Comparison of ENCODE assay signal across 8 cellular contexts in the genomic region with DNA sequence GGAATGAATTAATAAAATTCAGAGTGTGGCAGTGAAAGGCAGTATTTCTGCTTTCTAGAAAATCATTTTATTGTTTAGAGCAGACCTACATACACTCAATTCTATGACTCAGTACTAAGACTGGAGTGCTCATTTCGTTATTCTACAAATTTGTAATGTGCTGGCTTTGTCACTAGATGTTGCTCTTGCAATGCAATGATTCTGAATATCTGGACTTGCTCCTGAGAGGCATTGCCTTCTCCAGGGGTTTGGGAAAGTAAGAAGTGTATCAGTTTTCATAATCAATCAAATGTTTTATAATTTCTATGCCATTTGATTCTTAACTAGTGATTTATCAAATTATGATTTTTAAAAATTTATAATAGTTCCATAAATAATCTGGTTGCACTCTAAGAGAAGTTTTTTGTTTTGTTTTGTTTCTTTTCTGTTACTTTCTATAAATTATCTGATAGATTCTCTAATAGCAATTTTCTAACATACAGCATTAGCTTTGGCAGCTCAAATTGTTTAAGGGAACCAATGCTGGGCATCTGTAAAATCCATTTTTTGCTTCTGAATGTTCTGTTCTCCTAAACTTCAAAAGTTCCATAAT.
A peak's percentile ranks its signal among the peaks of the same experiment; 100 is the strongest.
DNase-seq lines count a peak whose midpoint lies in the region; ATAC-seq lines count a peak whose summit lies in the region.

No MANE protein-coding gene starts in this region.

- ATAC-seq in GM19372 (IDR thresholded peaks at IDR 0.05; ENCODE audit: low read depth, unreplicated experiment), result peak; percentile 73
- ATAC-seq in HG03342 (IDR thresholded peaks at IDR 0.05; ENCODE audit: unreplicated experiment), result peak; percentile 76
- peak; percentile 82 for ATAC-seq in stimulated activated naive CD8-positive, alpha-beta T cell treated with anti-CD3 and anti-CD28 coated beads, Interleukin-15, Interleukin-2, amounts not matched to agents 100 U/mL and 50 U/mL, for 24 hours

- peak; percentile 46 for DNase-seq in DMS79 treated with DMSO at 0.1 percent for 48 hours (lab: John Stamatoyannopoulos, UW)
- DNase-seq in NCI-H446 treated with DMSO at 0.1 percent for 48 hours (lab: John Stamatoyannopoulos, UW), result peak; percentile 32
- peak; percentile 79 for DNase-seq in astrocyte of the hippocampus (ENCODE audit: low read depth, low spot score)
- peak; percentile 25 for DNase-seq in iPS DF 4.7 (ENCODE audit: extremely low read depth, low spot score)
- no peak for DNase-seq in stimulated activated naive CD8-positive, alpha-beta T cell treated with anti-CD3 and anti-CD28 coated beads, Interleukin-15, Interleukin-2, amounts not matched to agents 100 U/mL and 50 U/mL, for 24 hours
- no peak for DNase-seq in cortex of kidney (lab: John Stamatoyannopoulos, UW)

Comparison
In these comparisons a context has a peak if more than half of its experiments do, and no peak if none do; other contexts are left out.
1. DNase-seq: peak in DMS79 treated with DMSO at 0.1 percent for 48 hours (single experiment), NCI-H446 treated with DMSO at 0.1 percent for 48 hours (single experiment), astrocyte of the hippocampus (single experiment) and iPS DF 4.7 (single experiment); none in stimulated activated naive CD8-positive, alpha-beta T cell treated with anti-CD3 and anti-CD28 coated beads, Interleukin-15, Interleukin-2, amounts not matched to agents 100 U/mL and 50 U/mL, for 24 hours (single experiment) and cortex of kidney (single experiment).
2. Peak in every context shown above with its lines, with median percentiles within 50 percentile points of each other: ATAC-seq.